In genomic region chr14:36553650-36554260, GRCh38 we compare ENCODE assay signal across 8 cellular contexts. TPM values are rescaled to one million over a fixed set of nuclear protein-coding genes. Genes with fewer than 3 reads are reported as not detected.
DNase-seq lines count a peak whose midpoint lies in the region; ATAC-seq and TF ChIP-seq lines count a peak whose summit lies in the region.

No MANE protein-coding gene starts in this region.

- peak; percentile 77 for ATAC-seq in GM18498 (IDR thresholded peaks at IDR 0.05; ENCODE audit: unreplicated experiment)

- peak; percentile 68 for TF ChIP-seq CTCF in AG09309 (IDR thresholded peaks at IDR 0.05; ENCODE audit: control insufficient read depth, insufficient read depth, low read depth, low read length, missing control alignments)
- TF ChIP-seq CTCF in LNCaP clone FGC (IDR thresholded peaks at IDR 0.05; ENCODE audit: control insufficient read depth, extremely low read depth, insufficient read depth): peak; percentile 69
- TF ChIP-seq CTCF in PC-9 (conservative IDR thresholded peaks at IDR 0.05): peak; percentile 65

- no peak overlapping the region for H3K4me2 ChIP-seq in PC-9

- H3K4me3 ChIP-seq in AG09309 (ENCODE audit: control insufficient read depth, low read depth, low read length): no peak overlapping the region
- H3K4me3 ChIP-seq in LNCaP clone FGC (ENCODE audit: low read depth, low read length): no peak overlapping the region
- no peak overlapping the region for H3K4me3 ChIP-seq in PC-9

- H3K9me2 ChIP-seq in PC-9 (ENCODE audit: insufficient read depth): no peaks in the 10 kb centered on the region

- intact Hi-C loops in PC-9 (cut with micrococcal nuclease; ENCODE audit: unreplicated experiment): loop anchor here (1.0 to 5.0 kb wide), 2 partner anchors 389 to 596 kb away; no protein-coding TSS in a partner anchor

- H3K27ac ChIP-seq in PC-9: no peak overlapping the region

- H4K20me1 ChIP-seq in PC-9 (ENCODE audit: insufficient read depth): no peaks in the 10 kb centered on the region

- H3K4me1 ChIP-seq in PC-9 (replicated peaks; ENCODE audit: insufficient read depth): no peaks in the 10 kb centered on the region

- H3K36me3 ChIP-seq in PC-9 (ENCODE audit: low read depth): no peaks in the 10 kb centered on the region

- H3F3A ChIP-seq in PC-9 (ENCODE audit: insufficient read depth, low read depth): no peaks in the 10 kb centered on the region

- DNase-seq in AG09309 (ENCODE audit: low read depth) (peak; percentile 23), LNCaP clone FGC (ENCODE audit: low read depth) (peak; percentile 28), PC-9 (peak; percentile 18 to 36), epidermal melanocyte (ENCODE audit: insufficient read length, low spot score) (peak; percentile 29), non-pigmented ciliary epithelial cell (ENCODE audit: low read depth) (peak; percentile 10), activated gamma-delta T cell (lab: John Stamatoyannopoulos, UW) (no peak)
- DNase-seq in activated CD4-positive, CD25-positive, alpha-beta regulatory T cell (lab: John Stamatoyannopoulos, UW): no peak

- POLR2A ChIA-PET in PC-9 (lab: Charles Lee; ENCODE audit: unreplicated experiment): interaction anchor here (0.7 kb wide), 2 partner anchors 82 to 544 kb away, joined by 3 read pairs; no protein-coding TSS in a partner anchor

- H3K27me3 ChIP-seq in PC-9 (ENCODE audit: insufficient read depth, low read depth): no peaks in the 10 kb centered on the region

- no peaks in the 10 kb centered on the region for H3K9me3 ChIP-seq in PC-9 (ENCODE audit: insufficient read depth, low read depth)

- H2AFZ ChIP-seq in PC-9: no peak overlapping the region

- no peaks in the 10 kb centered on the region for H3K79me2 ChIP-seq in PC-9 (ENCODE audit: low read depth)

- BruUV-seq in PC-9 (replicated peaks; lab: Mats Ljungman, UMichigan): no TSS peak

- CTCF ChIA-PET in PC-9 (lab: Charles Lee): interaction anchor here (0.5 to 1.8 kb wide), 12 partner anchors 22 to 596 kb away, joined by 3 to 14 read pairs (median 6); no protein-coding TSS in a partner anchor

RNA-seq across cellular contexts. Expression of gene NKX2-8, which starts 28.7 kb away (rescaled TPM):
- total RNA-seq in PC-9 (2021): 1.1 and 2.9 TPM in 2 replicates

RNA-seq across cellular contexts. Expression of gene NKX2-1, which starts 33.7 kb away (rescaled TPM):
- not detected in 2 replicates for total RNA-seq in PC-9 (2021)

Comparison
In these comparisons a context has a peak if more than half of its experiments do, and no peak if none do; other contexts are left out.
1. DNase-seq: peak in AG09309 (single experiment), LNCaP clone FGC (single experiment), PC-9 (2 of 2), epidermal melanocyte (single experiment) and non-pigmented ciliary epithelial cell (single experiment); none in activated gamma-delta T cell (single experiment) and activated CD4-positive, CD25-positive, alpha-beta regulatory T cell (0 of 4).
2. Peak in every context shown above with its lines, with median percentiles within 50 percentile points of each other: CTCF ChIP-seq.